2 cellular contexts compared by ENCODE assay signal in the genomic region with DNA sequence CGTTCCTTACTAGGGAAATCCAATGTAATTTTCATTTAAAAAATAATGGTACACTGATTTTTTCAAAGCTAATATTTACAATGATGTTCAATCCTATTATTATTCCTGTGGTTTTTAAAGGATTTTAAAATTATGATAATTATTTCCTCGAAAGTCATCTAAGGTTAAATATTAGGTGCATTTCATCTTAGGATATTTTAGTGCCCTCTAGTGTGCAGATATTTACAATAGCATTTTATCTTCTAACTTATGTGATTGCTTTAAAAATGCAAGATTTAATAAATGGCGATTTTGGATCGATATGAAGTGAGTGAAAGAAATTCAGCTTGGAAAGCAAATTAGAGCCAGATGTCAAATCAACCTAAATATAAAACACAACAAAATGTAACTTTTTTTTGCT.
TF ChIP-seq lines count a peak whose summit lies in the region.

No MANE protein-coding gene starts in this region.

TF ChIP-seq in SK-N-SH, 30 proteins besides CTCF, POLR2A, EP300 and RAD21 (continued from another document):
- TF ChIP-seq, protein P1, sequence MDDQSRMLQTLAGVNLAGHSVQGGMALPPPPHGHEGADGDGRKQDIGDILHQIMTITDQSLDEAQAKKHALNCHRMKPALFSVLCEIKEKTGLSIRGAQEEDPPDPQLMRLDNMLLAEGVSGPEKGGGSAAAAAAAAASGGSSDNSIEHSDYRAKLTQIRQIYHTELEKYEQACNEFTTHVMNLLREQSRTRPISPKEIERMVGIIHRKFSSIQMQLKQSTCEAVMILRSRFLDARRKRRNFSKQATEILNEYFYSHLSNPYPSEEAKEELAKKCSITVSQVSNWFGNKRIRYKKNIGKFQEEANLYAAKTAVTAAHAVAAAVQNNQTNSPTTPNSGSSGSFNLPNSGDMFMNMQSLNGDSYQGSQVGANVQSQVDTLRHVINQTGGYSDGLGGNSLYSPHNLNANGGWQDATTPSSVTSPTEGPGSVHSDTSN (IDR thresholded peaks at IDR 0.05) = no peak
- TF ChIP-seq, protein P2, sequence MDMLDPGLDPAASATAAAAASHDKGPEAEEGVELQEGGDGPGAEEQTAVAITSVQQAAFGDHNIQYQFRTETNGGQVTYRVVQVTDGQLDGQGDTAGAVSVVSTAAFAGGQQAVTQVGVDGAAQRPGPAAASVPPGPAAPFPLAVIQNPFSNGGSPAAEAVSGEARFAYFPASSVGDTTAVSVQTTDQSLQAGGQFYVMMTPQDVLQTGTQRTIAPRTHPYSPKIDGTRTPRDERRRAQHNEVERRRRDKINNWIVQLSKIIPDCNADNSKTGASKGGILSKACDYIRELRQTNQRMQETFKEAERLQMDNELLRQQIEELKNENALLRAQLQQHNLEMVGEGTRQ (IDR thresholded peaks at IDR 0.05; ENCODE audit: borderline replicate concordance, low read depth, low read length) = no peak
- TF ChIP-seq, protein P3, sequence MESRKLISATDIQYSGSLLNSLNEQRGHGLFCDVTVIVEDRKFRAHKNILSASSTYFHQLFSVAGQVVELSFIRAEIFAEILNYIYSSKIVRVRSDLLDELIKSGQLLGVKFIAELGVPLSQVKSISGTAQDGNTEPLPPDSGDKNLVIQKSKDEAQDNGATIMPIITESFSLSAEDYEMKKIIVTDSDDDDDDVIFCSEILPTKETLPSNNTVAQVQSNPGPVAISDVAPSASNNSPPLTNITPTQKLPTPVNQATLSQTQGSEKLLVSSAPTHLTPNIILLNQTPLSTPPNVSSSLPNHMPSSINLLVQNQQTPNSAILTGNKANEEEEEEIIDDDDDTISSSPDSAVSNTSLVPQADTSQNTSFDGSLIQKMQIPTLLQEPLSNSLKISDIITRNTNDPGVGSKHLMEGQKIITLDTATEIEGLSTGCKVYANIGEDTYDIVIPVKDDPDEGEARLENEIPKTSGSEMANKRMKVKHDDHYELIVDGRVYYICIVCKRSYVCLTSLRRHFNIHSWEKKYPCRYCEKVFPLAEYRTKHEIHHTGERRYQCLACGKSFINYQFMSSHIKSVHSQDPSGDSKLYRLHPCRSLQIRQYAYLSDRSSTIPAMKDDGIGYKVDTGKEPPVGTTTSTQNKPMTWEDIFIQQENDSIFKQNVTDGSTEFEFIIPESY (IDR thresholded peaks at IDR 0.05; ENCODE audit: borderline replicate concordance, low read depth) = no peak
- TF ChIP-seq GATA2 (CRISPR knock-in tag; IDR thresholded peaks at IDR 0.05) (no peak), REST (IDR thresholded peaks at IDR 0.05; ENCODE audit: low read depth, low read length) (no peak)

TF ChIP-seq in SK-N-SH treated with all-trans-retinoic acid at 6 μM for 48 hours, 23 proteins besides CTCF, POLR2A, EP300 and RAD21 (continued from another document):
- TF ChIP-seq POU6F1 (CRISPR knock-in tag; IDR thresholded peaks at IDR 0.05; ENCODE audit: borderline replicate concordance, low read depth) (no peak), BACH2 (CRISPR knock-in tag; IDR thresholded peaks at IDR 0.05; ENCODE audit: borderline replicate concordance) (no peak), TOX (CRISPR knock-in tag; IDR thresholded peaks at IDR 0.05; ENCODE audit: borderline replicate concordance) (no peak), OSR1 (CRISPR knock-in tag; IDR thresholded peaks at IDR 0.05) (no peak), CSDC2 (CRISPR knock-in tag; IDR thresholded peaks at IDR 0.05) (no peak)
- TF ChIP-seq, protein P4, sequence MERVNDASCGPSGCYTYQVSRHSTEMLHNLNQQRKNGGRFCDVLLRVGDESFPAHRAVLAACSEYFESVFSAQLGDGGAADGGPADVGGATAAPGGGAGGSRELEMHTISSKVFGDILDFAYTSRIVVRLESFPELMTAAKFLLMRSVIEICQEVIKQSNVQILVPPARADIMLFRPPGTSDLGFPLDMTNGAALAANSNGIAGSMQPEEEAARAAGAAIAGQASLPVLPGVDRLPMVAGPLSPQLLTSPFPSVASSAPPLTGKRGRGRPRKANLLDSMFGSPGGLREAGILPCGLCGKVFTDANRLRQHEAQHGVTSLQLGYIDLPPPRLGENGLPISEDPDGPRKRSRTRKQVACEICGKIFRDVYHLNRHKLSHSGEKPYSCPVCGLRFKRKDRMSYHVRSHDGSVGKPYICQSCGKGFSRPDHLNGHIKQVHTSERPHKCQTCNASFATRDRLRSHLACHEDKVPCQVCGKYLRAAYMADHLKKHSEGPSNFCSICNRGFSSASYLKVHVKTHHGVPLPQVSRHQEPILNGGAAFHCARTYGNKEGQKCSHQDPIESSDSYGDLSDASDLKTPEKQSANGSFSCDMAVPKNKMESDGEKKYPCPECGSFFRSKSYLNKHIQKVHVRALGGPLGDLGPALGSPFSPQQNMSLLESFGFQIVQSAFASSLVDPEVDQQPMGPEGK (CRISPR knock-in tag; IDR thresholded peaks at IDR 0.05; ENCODE audit: borderline replicate concordance) = no peak
